8 cellular contexts compared by ENCODE assay signal in genomic region chr2:74206180-74206688, GRCh38. TPM values are rescaled to one million over a fixed set of nuclear protein-coding genes. Genes with fewer than 3 reads are reported as not detected.
A peak's percentile ranks its signal among the peaks of the same experiment; 100 is the strongest.
DNase-seq lines count a peak whose midpoint lies in the region; ATAC-seq, FAIRE-seq and TF ChIP-seq lines count a peak whose summit lies in the region.

No MANE protein-coding gene starts in this region.

- H3K9ac ChIP-seq in HCT116 (ENCODE audit: low read length) (no peak overlapping the region), GM12878 (ENCODE audit: control insufficient read depth, insufficient read depth, low read length) (no peak overlapping the region), mesenchymal stem cell (ENCODE audit: low read length) (peak overlapping the region; percentile 21)

- H3K23ac ChIP-seq in mesenchymal stem cell (ENCODE audit: low read length in 2 of 2), result no peak overlapping the region

- no peak for TF ChIP-seq CTCF in HCT116 (IDR thresholded peaks at IDR 0.05 in 2 of 3, conservative IDR thresholded peaks at IDR 0.05 in 1 of 3; ENCODE audit: borderline replicate concordance in 1 of 3, insufficient read depth in 1 of 3, low read depth in 2 of 3, low read length in 2 of 3)
- TF ChIP-seq CTCF in GM12878 (IDR thresholded peaks at IDR 0.05 in 2 of 3, conservative IDR thresholded peaks at IDR 0.05 in 1 of 3; ENCODE audit: control insufficient read depth in 2 of 3, extremely low read depth in 1 of 3, insufficient read depth in 1 of 3, low read depth in 3 of 3, low read length in 3 of 3), result no peak
- TF ChIP-seq CTCF in omental fat pad (IDR thresholded peaks at IDR 0.05), result no peak

- POLR2A ChIA-PET in HCT116 (lab: Charles Lee), result no interaction called here
- POLR2A ChIA-PET in GM12878 (lab: Charles Lee), result interaction anchor here (1.4 to 5.5 kb wide), 4 partner anchors 14 to 91 kb away, joined by 3 to 45 read pairs (median 14); partner anchors contain the start of gene MOB1A

- no peaks in the 10 kb centered on the region for H3K9me2 ChIP-seq in HCT116 (ENCODE audit: insufficient read depth)

- TF ChIP-seq POLR2A in HCT116 (IDR thresholded peaks at IDR 0.05; ENCODE audit: borderline replicate concordance, extremely low read depth, insufficient read depth, insufficient read length) (no peak), GM12878 (IDR thresholded peaks at IDR 0.05; ENCODE audit: low read depth, low read length) (peak; percentile 65)

- H3K4ac ChIP-seq in mesenchymal stem cell (ENCODE audit: low read depth in 1 of 2, low read length in 2 of 2), result no peak overlapping the region

- 0 out of 4 replicates have a peak, but pooled peaks have one; percentile 48 to 49 for TF ChIP-seq EP300 in GM12878 (IDR thresholded peaks at IDR 0.05; ENCODE audit: borderline replicate concordance in 1 of 2, control insufficient read depth in 1 of 2, low read depth in 2 of 2, low read length in 2 of 2)

- WGBS in GM12878 (ENCODE audit: insufficient coverage, insufficient replicate concordance, low lambda C conversion rate, missing lambda C conversion rate), result 1% methylated on average over 6 of the region's 6 CpGs
- 54% methylated on average over 6 of the region's 6 CpGs for whole genome bisulfite sequencing in mesenchymal stem cell

- RAD21 ChIA-PET in HCT116 (lab: Charles Lee; ENCODE audit: low non-redundant PET in 1 of 2, low total read pairs in 2 of 2, uncharacterized antibody in 2 of 2, unreplicated experiment in 2 of 2), result no interaction called here
- RAD21 ChIA-PET in GM12878 (lab: Charles Lee; ENCODE audit: unreplicated experiment), result interaction anchor here (0.8 to 3.8 kb wide), 9 partner anchors 9 to 252 kb away, joined by 3 to 20 read pairs (median 4); partner anchors contain the start of genes MOB1A and WBP1

- H3K79me1 ChIP-seq in mesenchymal stem cell (replicated peaks; ENCODE audit: low read length, poor library complexity, severe bottlenecking), result peaks cover 6% of the 10 kb centered on the region

- H4K91ac ChIP-seq in mesenchymal stem cell (ENCODE audit: low read length), result no peak overlapping the region

- no peak overlapping the region for H2BK15ac ChIP-seq in mesenchymal stem cell (ENCODE audit: low read depth, poor library complexity, severe bottlenecking)

- FAIRE-seq in GM12878 (lab: Jason Lieb, UNC), result peak; percentile 59

- SMC1A ChIA-PET in GM12878 (lab: Charles Lee; ENCODE audit: uncharacterized antibody, unreplicated experiment), result interaction anchor here (0.8 to 4.3 kb wide), 15 partner anchors 10 to 382 kb away, joined by 3 to 28 read pairs (median 5); partner anchors contain the start of gene MOB1A

- H2BK5ac ChIP-seq in mesenchymal stem cell (ENCODE audit: low read depth, low read length, poor library complexity, severe bottlenecking), result no peak overlapping the region

- ATAC-seq in GM18508 (IDR thresholded peaks at IDR 0.05; ENCODE audit: insufficient read depth, unreplicated experiment) (peak; percentile 66), HCT116 (no peak), GM12878 (peak; percentile 87), omental fat pad (ENCODE audit: low FRiP score) (no peak)

- peaks cover 41 to 63% of the 10 kb centered on the region in 2 experiments for H3K36me3 ChIP-seq in HCT116 (ENCODE audit: control insufficient read depth in 1 of 2, insufficient read depth in 2 of 2, low read length in 2 of 2)
- peaks cover 9 to 34% of the 10 kb centered on the region in 2 experiments; a peak in 3 of 4 replicates for H3K36me3 ChIP-seq in GM12878 (ENCODE audit: control insufficient read depth in 2 of 2, insufficient read depth in 2 of 2, low read length in 1 of 2)
- peaks cover 6 to 46% of the 10 kb centered on the region in 2 experiments for H3K36me3 ChIP-seq in mesenchymal stem cell (ENCODE audit: control insufficient read depth in 1 of 2, insufficient read depth in 2 of 2, low read depth in 1 of 2, low read length in 2 of 2)

- CTCF ChIA-PET in HCT116 (lab: Charles Lee) (no interaction called here), GM12878 (lab: Yijun Ruan, JAX) (interaction anchor here (0.9 to 3.7 kb wide), 8 partner anchors 10 to 378 kb away, joined by 3 to 15 read pairs (median 11); partner anchors contain the start of genes BOLA3, MOB1A and STAMBP)

- no peak for DNase-seq in HCT116 (ENCODE audit: low read depth, low spot score)
- peak; percentile 37 to 82 for DNase-seq in NOMO-1 (lab: John Stamatoyannopoulos, UW; ENCODE audit: unreplicated experiment in 2 of 2)
- peak; percentile 61 for DNase-seq in GM12878 (ENCODE audit: low read depth, low spot score)
- peak; percentile 81 for DNase-seq in mesenchymal stem cell
- DNase-seq in omental fat pad (ENCODE audit: low spot score), result no peak
- no peak for DNase-seq in G401 (ENCODE audit: low spot score)
- no peak for DNase-seq in pons (ENCODE audit: low spot score)

- no peak for TF ChIP-seq RAD21 in HCT116 (IDR thresholded peaks at IDR 0.05; ENCODE audit: low read depth)
- TF ChIP-seq RAD21 in GM12878 (IDR thresholded peaks at IDR 0.05; ENCODE audit: insufficient read depth, low read depth, low read length), result peak; percentile 16; the same call in 1 of the 2 replicates

- H2AFZ ChIP-seq in HCT116 (ENCODE audit: low read depth, low read length, poor library complexity, severe bottlenecking), result no peak overlapping the region
- H2AFZ ChIP-seq in GM12878 (ENCODE audit: control insufficient read depth, low read depth, low read length), result no peak overlapping the region
- no peak overlapping the region for H2AFZ ChIP-seq in mesenchymal stem cell (ENCODE audit: low read depth, low read length)

- no peak overlapping the region for H2AK5ac ChIP-seq in mesenchymal stem cell (ENCODE audit: low read length, severe bottlenecking)

- no peak overlapping the region for H3K14ac ChIP-seq in mesenchymal stem cell (ENCODE audit: low read length in 2 of 2)

- H3K79me2 ChIP-seq in HCT116 (ENCODE audit: insufficient read depth, low read length) (peaks cover 91% of the 10 kb centered on the region), GM12878 (ENCODE audit: control insufficient read depth, insufficient read depth, low read length) (peaks cover 69% of the 10 kb centered on the region)

- H3K18ac ChIP-seq in mesenchymal stem cell (ENCODE audit: low read depth in 1 of 2, low read length in 2 of 2), result peak overlapping the region in 1 of 2 experiments; percentile 25

- H2BK12ac ChIP-seq in mesenchymal stem cell (ENCODE audit: low read length in 2 of 2), result no peak overlapping the region

- H3K9me3 ChIP-seq in HCT116 (ENCODE audit: control insufficient read depth in 1 of 2, insufficient read depth in 1 of 2, low read depth in 1 of 2, low read length in 2 of 2) (no peaks in the 10 kb centered on the region), GM12878 (replicated peaks; ENCODE audit: control insufficient read depth, insufficient read depth, low read length) (no peaks in the 10 kb centered on the region), mesenchymal stem cell (ENCODE audit: control insufficient read depth, low read length) (no peaks in the 10 kb centered on the region)

- H3K4me2 ChIP-seq in HCT116 (ENCODE audit: low read length), result no peak overlapping the region
- peak overlapping the region; percentile 74 for H3K4me2 ChIP-seq in GM12878 (ENCODE audit: control insufficient read depth, insufficient read depth)
- H3K4me2 ChIP-seq in mesenchymal stem cell (ENCODE audit: low read length, poor library complexity, severe bottlenecking), result no peak overlapping the region

- H3K4me3 ChIP-seq in HCT116 (replicated peaks in 1 of 2; ENCODE audit: low read depth in 1 of 2, low read length in 2 of 2) (no peak overlapping the region), GM12878 (peak overlapping the region; percentile 11; the same call in 1 of the 2 replicates), mesenchymal stem cell (ENCODE audit: insufficient read depth in 1 of 2, low read depth in 1 of 2, low read length in 2 of 2) (no peak overlapping the region)

- intact Hi-C loops in HCT116 (cut with micrococcal nuclease) (no loop called here), GM12878 (cut with micrococcal nuclease; ENCODE audit: unreplicated experiment) (no loop called here)

- H3K27me3 ChIP-seq in HCT116 (ENCODE audit: insufficient read depth, low read length) (no peaks in the 10 kb centered on the region), GM12878 (replicated peaks in 1 of 2; ENCODE audit: control insufficient read depth in 2 of 2, insufficient read depth in 2 of 2, low read length in 1 of 2) (no peaks in the 10 kb centered on the region), mesenchymal stem cell (ENCODE audit: control insufficient read depth in 1 of 2, insufficient read depth in 1 of 2, low read length in 2 of 2) (no peaks in the 10 kb centered on the region)

- H4K20me1 ChIP-seq in HCT116 (ENCODE audit: insufficient read depth), result peaks cover 15% of the 10 kb centered on the region; the same call in 1 of the 2 replicates
- peaks cover 3% of the 10 kb centered on the region; the same call in 1 of the 2 replicates for H4K20me1 ChIP-seq in GM12878 (ENCODE audit: control insufficient read depth, insufficient read depth)

- H3K4me1 ChIP-seq in HCT116 (ENCODE audit: control insufficient read depth in 1 of 2, insufficient read depth in 2 of 2, low read length in 2 of 2), result peaks cover 7 to 9% of the 10 kb centered on the region in 2 experiments; a peak in 3 of 4 replicates
- H3K4me1 ChIP-seq in GM12878 (ENCODE audit: control insufficient read depth, insufficient read depth, low read length), result peaks cover 24% of the 10 kb centered on the region
- H3K4me1 ChIP-seq in mesenchymal stem cell (ENCODE audit: control insufficient read depth, insufficient read depth, low read depth, low read length), result peaks cover 11% of the 10 kb centered on the region

- no peak overlapping the region for H2BK120ac ChIP-seq in mesenchymal stem cell (ENCODE audit: low read depth, low read length)

- BruUV-seq in HCT116 (replicated peaks; lab: Mats Ljungman, UMichigan) (no TSS peak), GM12878 (replicated peaks; lab: Mats Ljungman, UMichigan) (no TSS peak)

- H3K27ac ChIP-seq in HCT116 (ENCODE audit: low read depth, low read length), result peak overlapping the region; percentile 30
- peak overlapping the region; percentile 26 for H3K27ac ChIP-seq in GM12878 (ENCODE audit: control insufficient read depth, insufficient read depth)
- H3K27ac ChIP-seq in mesenchymal stem cell (ENCODE audit: low read length, poor library complexity, severe bottlenecking), result no peak overlapping the region

- in situ Hi-C loops in GM12878 (cut with MboI) (no loop called here), G401 (cut with HindIII; ENCODE audit: low sequenced_read_pairs) (no loop called here)

- no peak overlapping the region for H4K8ac ChIP-seq in mesenchymal stem cell (ENCODE audit: low read length)

RNA-seq across cellular contexts. Expression of gene MTHFD2, which starts 7.8 kb away (rescaled TPM):
- total RNA-seq in HCT116 (2021; ENCODE audit: unreplicated experiment), result 445 TPM
- polyA plus RNA-seq in HCT116 (2012), result 397 and 466 TPM in 2 replicates
- 39.8 and 56.0 TPM in 2 replicates for total RNA-seq in GM12878 (2013; cell fraction: nucleolus; rRNA removed)
- total RNA-seq in GM12878 (2014; rRNA removed), result 139 and 164 TPM in 2 replicates
- total RNA-seq in GM12878 (2014; rRNA removed; fragmentation: Illumina TruSeq; extraction: Trizol), result 144 TPM in 2 replicates
- 180 and 192 TPM in 2 replicates for total RNA-seq in GM12878 (2021)
- polyA plus RNA-seq in GM12878 (2011; ENCODE audit: low read depth), result 76.6 TPM
- 265 and 421 TPM in 2 replicates for polyA plus RNA-seq in GM12878 (2011; rRNA removed)
- 114 and 226 TPM in 2 replicates for polyA plus RNA-seq in GM12878 (2011; cell fraction: cytosol; rRNA removed)
- 98.3 and 124 TPM in 2 replicates for polyA plus RNA-seq in GM12878 (2011; cell fraction: nucleus; rRNA removed)
- 115 and 137 TPM in 2 replicates for polyA plus RNA-seq in GM12878 (2012)
- 129 and 153 TPM in 2 replicates for polyA plus RNA-seq in GM12878 (2014; fragmentation: Illumina TruSeq; extraction: Trizol)
- 100 to 1,000 TPM; 237 to 292 TPM for polyA plus RNA-seq in GM12878 (2014; fragmentation: Nextera tagmentation; extraction: Ambion mirVana)
- 152 and 155 TPM in 2 replicates for polyA plus RNA-seq in GM12878 (2014; rRNA removed)
- polyA plus RNA-seq in GM12878 (2016; fragmentation: Nextera tagmentation; extraction: Ambion mirVana), result 100 to 1,000 TPM; 128 to 134 TPM
- polyA minus RNA-seq in GM12878 (2011; rRNA and poly(A)+ RNA removed), result 166 and 191 TPM in 2 replicates
- polyA minus RNA-seq in GM12878 (2011; cell fraction: cytosol; rRNA and poly(A)+ RNA removed), result 44.0 and 62.0 TPM in 2 replicates
- polyA minus RNA-seq in GM12878 (2011; cell fraction: nucleus; rRNA and poly(A)+ RNA removed), result 14.4 and 33.0 TPM in 2 replicates
- polyA plus RNA-seq in mesenchymal stem cell (2013, experiment 1 of 2), result 88.7 TPM
- polyA plus RNA-seq in mesenchymal stem cell (2013, experiment 2 of 2), result 89.4 TPM
- 100 to 1,000 TPM in 1 of 4 donors, 10 to 100 TPM in 3; 34.8 to 111 (median 46.5) TPM for total RNA-seq in omental fat pad
- 133 and 221 TPM in 2 replicates for total RNA-seq in G401 (2014; rRNA removed; shearing (Covaris generic))

RNA-seq across cellular contexts. Expression of gene MOB1A, which starts 27.6 kb away (rescaled TPM):
- 132 TPM for total RNA-seq in HCT116 (2021; ENCODE audit: unreplicated experiment)
- polyA plus RNA-seq in HCT116 (2012), result 19.3 and 29.0 TPM in 2 replicates
- total RNA-seq in GM12878 (2013; cell fraction: nucleolus; rRNA removed), result 106 and 110 TPM in 2 replicates
- total RNA-seq in GM12878 (2014; rRNA removed), result 162 and 211 TPM in 2 replicates
- total RNA-seq in GM12878 (2014; rRNA removed; fragmentation: Illumina TruSeq; extraction: Trizol), result 182 and 184 TPM in 2 replicates
- total RNA-seq in GM12878 (2021), result 226 and 232 TPM in 2 replicates
- polyA plus RNA-seq in GM12878 (2011; ENCODE audit: low read depth), result 47.8 TPM
- polyA plus RNA-seq in GM12878 (2011; rRNA removed), result 219 and 345 TPM in 2 replicates
- polyA plus RNA-seq in GM12878 (2011; cell fraction: cytosol; rRNA removed), result 68.2 and 85.6 TPM in 2 replicates
- 42.1 and 48.0 TPM in 2 replicates for polyA plus RNA-seq in GM12878 (2011; cell fraction: nucleus; rRNA removed)
- 75.4 and 79.3 TPM in 2 replicates for polyA plus RNA-seq in GM12878 (2012)
- polyA plus RNA-seq in GM12878 (2014; fragmentation: Illumina TruSeq; extraction: Trizol), result 143 and 186 TPM in 2 replicates
- polyA plus RNA-seq in GM12878 (2014; fragmentation: Nextera tagmentation; extraction: Ambion mirVana), result 10 to 100 TPM; 41.2 to 58.5 TPM
- polyA plus RNA-seq in GM12878 (2014; rRNA removed), result 81.2 and 102 TPM in 2 replicates
- polyA plus RNA-seq in GM12878 (2016; fragmentation: Nextera tagmentation; extraction: Ambion mirVana), result 100 to 1,000 TPM; 221 to 223 TPM
- 92.1 and 208 TPM in 2 replicates for polyA minus RNA-seq in GM12878 (2011; rRNA and poly(A)+ RNA removed)
- polyA minus RNA-seq in GM12878 (2011; cell fraction: cytosol; rRNA and poly(A)+ RNA removed), result 48.1 and 59.3 TPM in 2 replicates
- 20.7 and 40.2 TPM in 2 replicates for polyA minus RNA-seq in GM12878 (2011; cell fraction: nucleus; rRNA and poly(A)+ RNA removed)
- 51.8 TPM for polyA plus RNA-seq in mesenchymal stem cell (2013, experiment 1 of 2)
- polyA plus RNA-seq in mesenchymal stem cell (2013, experiment 2 of 2), result 52.4 TPM
- total RNA-seq in omental fat pad, result 100 to 1,000 TPM in 1 of 4 donors, 10 to 100 TPM in 3; 84.9 to 109 (median 93.2) TPM
- total RNA-seq in G401 (2014; rRNA removed; shearing (Covaris generic)), result 74.5 and 107 TPM in 2 replicates

RNA-seq across cellular contexts. Expression of gene BOLA3, which starts 58.5 kb away (rescaled TPM):
- total RNA-seq in HCT116 (2021; ENCODE audit: unreplicated experiment), result 62.9 TPM
- polyA plus RNA-seq in HCT116 (2012), result 35.4 and 56.8 TPM in 2 replicates
- total RNA-seq in GM12878 (2013; cell fraction: nucleolus; rRNA removed), result 4.2 and 7.9 TPM in 2 replicates
- total RNA-seq in GM12878 (2014; rRNA removed), result 70.3 and 82.6 TPM in 2 replicates
- total RNA-seq in GM12878 (2014; rRNA removed; fragmentation: Illumina TruSeq; extraction: Trizol), result 71.6 and 81.1 TPM in 2 replicates
- 62.6 and 63.5 TPM in 2 replicates for total RNA-seq in GM12878 (2021)
- polyA plus RNA-seq in GM12878 (2011; ENCODE audit: low read depth), result 23.1 TPM
- 65.6 and 92.7 TPM in 2 replicates for polyA plus RNA-seq in GM12878 (2011; rRNA removed)
- 36.2 and 49.5 TPM in 2 replicates for polyA plus RNA-seq in GM12878 (2011; cell fraction: cytosol; rRNA removed)
- 14.5 and 17.1 TPM in 2 replicates for polyA plus RNA-seq in GM12878 (2011; cell fraction: nucleus; rRNA removed)
- 68.9 and 75.8 TPM in 2 replicates for polyA plus RNA-seq in GM12878 (2012)
- polyA plus RNA-seq in GM12878 (2014; fragmentation: Illumina TruSeq; extraction: Trizol), result 40.0 and 109 TPM in 2 replicates
- polyA plus RNA-seq in GM12878 (2014; fragmentation: Nextera tagmentation; extraction: Ambion mirVana), result 100 to 1,000 TPM; 164 to 168 TPM
- 102 and 158 TPM in 2 replicates for polyA plus RNA-seq in GM12878 (2014; rRNA removed)
- 100 to 1,000 TPM; 283 to 300 TPM for polyA plus RNA-seq in GM12878 (2016; fragmentation: Nextera tagmentation; extraction: Ambion mirVana)
- polyA minus RNA-seq in GM12878 (2011; rRNA and poly(A)+ RNA removed), result 9.3 and 9.9 TPM in 2 replicates
- polyA minus RNA-seq in GM12878 (2011; cell fraction: cytosol; rRNA and poly(A)+ RNA removed), result 9.0 and 10.6 TPM in 2 replicates
- polyA minus RNA-seq in GM12878 (2011; cell fraction: nucleus; rRNA and poly(A)+ RNA removed), result 5.1 and 7.7 TPM in 2 replicates
- polyA plus RNA-seq in mesenchymal stem cell (2013, experiment 1 of 2), result 70.7 TPM
- 74.6 TPM for polyA plus RNA-seq in mesenchymal stem cell (2013, experiment 2 of 2)
- 10 to 100 TPM; 27.6 to 54.3 (median 39.6) TPM for total RNA-seq in omental fat pad
- 121 and 145 TPM in 2 replicates for total RNA-seq in G401 (2014; rRNA removed; shearing (Covaris generic))

Comparison
In these comparisons a context has a peak if more than half of its experiments do, and no peak if none do; other contexts are left out.
1. ATAC-seq: peak in GM18508 (single experiment) and GM12878 (single experiment); none in HCT116 (single experiment) and omental fat pad (single experiment).
2. DNase-seq: peak in NOMO-1 (2 of 2), GM12878 (single experiment) and mesenchymal stem cell (single experiment); none in HCT116 (single experiment), omental fat pad (single experiment), G401 (single experiment) and pons (single experiment).